In the genomic region with DNA sequence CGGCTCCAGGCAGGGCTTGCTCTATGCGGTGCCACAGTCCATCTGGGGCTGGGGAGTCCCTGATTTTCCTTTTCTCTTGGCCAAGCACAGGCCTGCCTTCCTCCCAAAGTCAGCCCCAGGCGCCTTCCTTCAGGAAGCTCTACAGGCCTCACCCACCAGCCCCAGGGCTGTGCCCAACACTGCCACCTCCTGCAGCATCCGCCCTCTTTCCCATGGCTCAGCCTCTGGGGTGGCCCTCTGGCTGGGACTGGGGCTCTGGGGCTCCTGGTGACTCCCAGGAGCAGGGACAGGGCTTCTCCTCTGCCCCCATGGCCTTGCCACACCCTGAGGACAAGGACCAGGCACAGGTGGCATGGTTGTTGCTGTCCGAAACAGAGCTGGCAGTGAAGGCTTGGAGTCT, we compare ENCODE assay signal across 13 cellular contexts. TPM values are rescaled to one million over a fixed set of nuclear protein-coding genes. Genes with fewer than 3 reads are reported as not detected.
DNase-seq lines count a peak whose midpoint lies in the region; ATAC-seq, FAIRE-seq and TF ChIP-seq lines count a peak whose summit lies in the region.
"Had no signal": no experiment of that assay in that cellular context is flagged by ENCODE, and none has a peak within 500 bp of the region (broad histone marks: within the 10 kb centered on the region; RNA-seq: fewer than 3 reads in every experiment).

No MANE protein-coding gene starts in this region.

- H3K36me3 ChIP-seq in HepG2 (replicated peaks in 1 of 2; ENCODE audit: control insufficient read depth in 1 of 2, insufficient read depth in 2 of 2, low read length in 2 of 2) (no peaks in the 10 kb centered on the region), right lobe of liver (no peaks in the 10 kb centered on the region), neural progenitor cell (no peaks in the 10 kb centered on the region), vagina (no peaks in the 10 kb centered on the region), ovary (no peaks in the 10 kb centered on the region)

- H3K79me2 ChIP-seq in HepG2 (ENCODE audit: insufficient read depth, low read length) = no peaks in the 10 kb centered on the region
- H3K79me2 ChIP-seq in neural progenitor cell (ENCODE audit: low read depth) = no peaks in the 10 kb centered on the region

- DNase-seq in HepG2 (ENCODE audit: low spot score) (no peak), right lobe of liver (no peak), neural progenitor cell (ENCODE audit: low spot score) (no peak), vagina (ENCODE audit: extremely low spot score in 2 of 2) (no peak), ovary (no peak), NCI-H345 treated with DMSO at 0.1 percent for 48 hours (lab: John Stamatoyannopoulos, UW; ENCODE audit: unreplicated experiment) (no peak)
- DNase-seq in effector CD8-positive, alpha-beta T cell (lab: John Stamatoyannopoulos, UW) = no peak
- DNase-seq: left cardiac atrium; stimulated activated CD4-positive, alpha-beta T cell treated with anti-CD3 and anti-CD28 coated beads, Interleukin-1b, Interleukin-23, amount 100 ng/mL, for 48 hours had no signal

- peak overlapping the region; percentile 58 for H3K4me3 Mint-ChIP-seq in neural progenitor cell

- H3K4me1 ChIP-seq in HepG2 (ENCODE audit: insufficient read depth, low read length) (peaks cover 32% of the 10 kb centered on the region), right lobe of liver (no peaks in the 10 kb centered on the region), neural progenitor cell (no peaks in the 10 kb centered on the region), vagina (peaks cover 21% of the 10 kb centered on the region), ovary (ENCODE audit: insufficient read depth) (no peaks in the 10 kb centered on the region)

- H3K9ac ChIP-seq in HepG2 (ENCODE audit: insufficient read depth, low read depth, low read length) (no peak overlapping the region), neural progenitor cell (no peak overlapping the region)

- no TSS peak for BruUV-seq in HepG2 (replicated peaks; lab: Mats Ljungman, UMichigan)

- H3K27ac ChIP-seq in HepG2 (ENCODE audit: extremely low read length, insufficient read depth, low read length) = no peak overlapping the region
- no peak overlapping the region for H3K27ac ChIP-seq in right lobe of liver
- no peak overlapping the region for H3K27ac ChIP-seq in neural progenitor cell
- peak overlapping the region; percentile 75 for H3K27ac ChIP-seq in vagina
- no peak overlapping the region for H3K27ac ChIP-seq in ovary
- H3K27ac ChIP-seq: HL-60 had no signal

- H4K20me1 ChIP-seq in HepG2 (ENCODE audit: insufficient read depth, low read length) (no peaks in the 10 kb centered on the region), neural progenitor cell (ENCODE audit: low read depth) (no peaks in the 10 kb centered on the region)

- TF ChIP-seq EP300 in HepG2 (IDR thresholded peaks at IDR 0.05; ENCODE audit: low read depth in 2 of 2, low read length in 2 of 2) = no peak
- TF ChIP-seq EP300 in HepG2 (CRISPR knock-in tag; IDR thresholded peaks at IDR 0.05; ENCODE audit: borderline replicate concordance) = no peak
- no peak for TF ChIP-seq EP300 in ovary (IDR thresholded peaks at IDR 0.05)

- no peak for FAIRE-seq in HepG2 (lab: Jason Lieb, UNC)
- FAIRE-seq: endometrium, H54 had no signal

- no peaks in the 10 kb centered on the region for H3K36me3 Mint-ChIP-seq in neural progenitor cell

- no peaks in the 10 kb centered on the region for H3K9me3 ChIP-seq in HepG2 (ENCODE audit: low read length)
- no peaks in the 10 kb centered on the region for H3K9me3 ChIP-seq in right lobe of liver
- H3K9me3 ChIP-seq in neural progenitor cell (ENCODE audit: low read depth) = no peaks in the 10 kb centered on the region
- no peaks in the 10 kb centered on the region for H3K9me3 ChIP-seq in vagina
- no peaks in the 10 kb centered on the region for H3K9me3 ChIP-seq in ovary

- H2AFZ ChIP-seq in HepG2 (ENCODE audit: low read length) (no peak overlapping the region), neural progenitor cell (replicated peaks) (no peak overlapping the region)

- CTCF ChIA-PET in HepG2 (lab: Yijun Ruan, JAX; ENCODE audit: low intra/inter-chr PET ratio, low total read pairs) = no interaction called here

- peaks cover 8 to 44% of the 10 kb centered on the region in 2 experiments; a peak in 3 of 5 replicates for H3K27me3 ChIP-seq in HepG2 (ENCODE audit: control insufficient read depth in 1 of 2, insufficient read depth in 2 of 2, low read length in 2 of 2)
- no peaks in the 10 kb centered on the region for H3K27me3 ChIP-seq in right lobe of liver
- H3K27me3 ChIP-seq in neural progenitor cell = peaks cover 44% of the 10 kb centered on the region
- no peaks in the 10 kb centered on the region for H3K27me3 ChIP-seq in vagina
- H3K27me3 ChIP-seq in ovary = no peaks in the 10 kb centered on the region

- WGBS in HepG2 (ENCODE audit: low lambda C conversion rate) = 68% methylated on average over 5 of the region's 5 CpGs
- 76% methylated on average over 4 of the region's 5 CpGs for WGBS in right lobe of liver (ENCODE audit: insufficient coverage, low coverage, low lambda C conversion rate, missing lambda C conversion rate)
- WGBS in ovary, 3 donors = 80 to 89% (median 82%) methylated on average over 5 of the region's 5 CpGs

- TF ChIP-seq RAD21 in HepG2 (CRISPR knock-in tag; IDR thresholded peaks at IDR 0.05) = no peak

- in situ Hi-C loops in HepG2 (cut with HindIII; ENCODE audit: extremely low pct_ligation_motif_present, low pct_unique_long_range_greater_than_20kb) = no loop called here

- TF ChIP-seq CTCF in HepG2 (CRISPR knock-in tag; IDR thresholded peaks at IDR 0.05) (no peak), right lobe of liver (IDR thresholded peaks at IDR 0.05) (no peak), neural progenitor cell (IDR thresholded peaks at IDR 0.05) (no peak), vagina (IDR thresholded peaks at IDR 0.05) (no peak), ovary (IDR thresholded peaks at IDR 0.05) (no peak)

- H3F3A ChIP-seq in neural progenitor cell (ENCODE audit: low read depth) = peaks cover 10% of the 10 kb centered on the region

- H3K4me3 ChIP-seq in HepG2 (replicated peaks in 1 of 3; ENCODE audit: insufficient read depth in 1 of 3, low read depth in 2 of 3, low read length in 3 of 3) (no peak overlapping the region), right lobe of liver (no peak overlapping the region), neural progenitor cell (no peak overlapping the region), vagina (peak overlapping the region; percentile 50 to 63), ovary (no peak overlapping the region)

- POLR2A ChIA-PET in HepG2 (lab: Yijun Ruan, JAX) = interaction anchor here (0.9 to 1.9 kb wide), 3 partner anchors 7 to 58 kb away, joined by 3 to 7 read pairs (median 6); no protein-coding TSS in a partner anchor

- no peak overlapping the region for H3K27ac Mint-ChIP-seq in neural progenitor cell

- H3K4me2 ChIP-seq in HepG2 (ENCODE audit: low read depth, low read length) (peak overlapping the region; percentile 98; the same call in 1 of the 2 replicates), neural progenitor cell (no peak overlapping the region)

- no peak for TF ChIP-seq POLR2A in HepG2 (IDR thresholded peaks at IDR 0.05; ENCODE audit: insufficient read depth in 1 of 2, low read depth in 2 of 2, low read length in 2 of 2)
- TF ChIP-seq POLR2A in right lobe of liver (IDR thresholded peaks at IDR 0.05) = no peak
- TF ChIP-seq POLR2A in vagina (IDR thresholded peaks at IDR 0.05) = no peak
- TF ChIP-seq POLR2A in ovary (IDR thresholded peaks at IDR 0.05) = no peak

- no peaks in the 10 kb centered on the region for H3K9me3 Mint-ChIP-seq in neural progenitor cell

- intact Hi-C loops in HepG2 (cut with micrococcal nuclease; ENCODE audit: unreplicated experiment) (no loop called here), right lobe of liver (cut with DNase I) (no loop called here), vagina (cut with DNase I) (no loop called here), ovary (cut with DNase I) (no loop called here)

- H3K4me1 Mint-ChIP-seq in neural progenitor cell = peaks cover 2% of the 10 kb centered on the region

- peaks cover 35% of the 10 kb centered on the region for H3K27me3 Mint-ChIP-seq in neural progenitor cell (ENCODE audit: insufficient read depth, low read depth)

- ATAC-seq in HepG2 (no peak), right lobe of liver (no peak), esophagus mucosa (peak; percentile 16)

RNA-seq across cellular contexts. Expression of a gene that starts 0.8 kb away (rescaled TPM):
- total RNA-seq in HepG2 (2016; rRNA removed; fragmentation: Illumina TruSeq; extraction: Trizol) (4.0 and 6.9 TPM in 2 replicates), right lobe of liver (1 to 10 TPM in 5 of 6 experiments, under 1 TPM in 1; 0.92 to 4.1 (median 2.0) TPM), esophagus mucosa (134 TPM), neural progenitor cell (ENCODE audit: low replicate concordance) (1.1 TPM in 1 of 2 replicates, not detected in the other), vagina (169 TPM), ovary (10 to 100 TPM in 5 of 7 donors, 1 to 10 TPM in 2; 6.3 to 55.6 (median 22.5) TPM)
- total RNA-seq in HepG2 (2016; cell fraction: cytosol; rRNA removed; fragmentation: Illumina TruSeq; extraction: Trizol; ENCODE audit: low read depth) = 9.2 and 10.4 TPM in 2 replicates
- 3.9 and 6.3 TPM in 2 replicates for total RNA-seq in HepG2 (2016; cell fraction: insoluble cytoplasmic fraction; rRNA removed; fragmentation: Illumina TruSeq; extraction: Trizol)
- 10.1 and 14.6 TPM in 2 replicates for total RNA-seq in HepG2 (2016; cell fraction: membrane; rRNA removed; fragmentation: Illumina TruSeq; extraction: Trizol)
- 3.7 and 3.9 TPM in 2 replicates for total RNA-seq in HepG2 (2016; cell fraction: nucleus; rRNA removed; fragmentation: Illumina TruSeq; extraction: Trizol)
- polyA plus RNA-seq in HepG2 (2011; rRNA removed) (14.5 and 14.7 TPM in 2 replicates), ovary (1 to 10 TPM; 3.3 to 6.0 TPM)
- 5.1 and 8.2 TPM in 2 replicates for polyA plus RNA-seq in HepG2 (2011; cell fraction: cytosol; rRNA removed)
- polyA plus RNA-seq in HepG2 (2011; cell fraction: nucleus; rRNA removed) = 28.7 and 39.5 TPM in 2 replicates
- 13.2 and 14.2 TPM in 2 replicates for polyA plus RNA-seq in HepG2 (2012)
- polyA plus RNA-seq in HepG2 (2016; cell fraction: cytosol; fragmentation: Illumina TruSeq; extraction: Trizol; ENCODE audit: low read depth) = 36.1 and 40.9 TPM in 2 replicates
- polyA plus RNA-seq in HepG2 (2016; cell fraction: insoluble cytoplasmic fraction; fragmentation: Illumina TruSeq; extraction: Trizol; ENCODE audit: low read depth) = 10.5 and 16.8 TPM in 2 replicates
- polyA plus RNA-seq in HepG2 (2016; cell fraction: membrane; fragmentation: Illumina TruSeq; extraction: Trizol; ENCODE audit: low read depth) = 41.4 and 43.0 TPM in 2 replicates
- 20.5 and 28.1 TPM in 2 replicates for polyA plus RNA-seq in HepG2 (2016; cell fraction: nucleus; fragmentation: Illumina TruSeq; extraction: Trizol; ENCODE audit: insufficient read depth, low read depth)
- 25.3 and 28.4 TPM in 2 replicates for polyA minus RNA-seq in HepG2 (2011; rRNA and poly(A)+ RNA removed; ENCODE audit: low replicate concordance)
- polyA minus RNA-seq in HepG2 (2011; cell fraction: cytosol; rRNA and poly(A)+ RNA removed) = 8.4 and 12.7 TPM in 2 replicates
- 3.2 and 6.3 TPM in 2 replicates for polyA minus RNA-seq in HepG2 (2011; cell fraction: nucleus; rRNA and poly(A)+ RNA removed)

RNA-seq across cellular contexts. Expression of a gene that starts 42.9 kb away (rescaled TPM):
- total RNA-seq in HepG2 (2016; rRNA removed; fragmentation: Illumina TruSeq; extraction: Trizol) (93.6 and 95.6 TPM in 2 replicates), right lobe of liver (10 to 100 TPM; 38.6 to 87.4 (median 76.9) TPM), esophagus mucosa (29.1 TPM), neural progenitor cell (ENCODE audit: low replicate concordance) (6.5 and 27.3 TPM in 2 replicates), vagina (18.4 TPM), ovary (10 to 100 TPM; 17.5 to 35.1 (median 27.6) TPM)
- 31.6 and 39.5 TPM in 2 replicates for total RNA-seq in HepG2 (2016; cell fraction: cytosol; rRNA removed; fragmentation: Illumina TruSeq; extraction: Trizol; ENCODE audit: low read depth)
- total RNA-seq in HepG2 (2016; cell fraction: insoluble cytoplasmic fraction; rRNA removed; fragmentation: Illumina TruSeq; extraction: Trizol) = 94.0 and 98.0 TPM in 2 replicates
- 35.0 and 44.2 TPM in 2 replicates for total RNA-seq in HepG2 (2016; cell fraction: membrane; rRNA removed; fragmentation: Illumina TruSeq; extraction: Trizol)
- 44.3 and 48.9 TPM in 2 replicates for total RNA-seq in HepG2 (2016; cell fraction: nucleus; rRNA removed; fragmentation: Illumina TruSeq; extraction: Trizol)
- polyA plus RNA-seq in HepG2 (2011; rRNA removed) (59.9 and 93.0 TPM in 2 replicates), ovary (10 to 100 TPM in 1 of 2 donors, under 1 TPM in 1; 0.33 to 22.6 TPM)
- polyA plus RNA-seq in HepG2 (2011; cell fraction: cytosol; rRNA removed) = 65.7 and 112 TPM in 2 replicates
- 162 and 164 TPM in 2 replicates for polyA plus RNA-seq in HepG2 (2011; cell fraction: nucleus; rRNA removed)
- 57.4 and 59.7 TPM in 2 replicates for polyA plus RNA-seq in HepG2 (2012)
- polyA plus RNA-seq in HepG2 (2016; cell fraction: cytosol; fragmentation: Illumina TruSeq; extraction: Trizol; ENCODE audit: low read depth) = 29.0 and 30.8 TPM in 2 replicates
- 86.3 and 86.5 TPM in 2 replicates for polyA plus RNA-seq in HepG2 (2016; cell fraction: insoluble cytoplasmic fraction; fragmentation: Illumina TruSeq; extraction: Trizol; ENCODE audit: low read depth)
- 25.3 and 27.1 TPM in 2 replicates for polyA plus RNA-seq in HepG2 (2016; cell fraction: membrane; fragmentation: Illumina TruSeq; extraction: Trizol; ENCODE audit: low read depth)
- 72.3 and 78.9 TPM in 2 replicates for polyA plus RNA-seq in HepG2 (2016; cell fraction: nucleus; fragmentation: Illumina TruSeq; extraction: Trizol; ENCODE audit: insufficient read depth, low read depth)
- 28.9 and 121 TPM in 2 replicates for polyA minus RNA-seq in HepG2 (2011; rRNA and poly(A)+ RNA removed; ENCODE audit: low replicate concordance)
- 45.9 and 49.6 TPM in 2 replicates for polyA minus RNA-seq in HepG2 (2011; cell fraction: cytosol; rRNA and poly(A)+ RNA removed)
- 26.3 and 28.6 TPM in 2 replicates for polyA minus RNA-seq in HepG2 (2011; cell fraction: nucleus; rRNA and poly(A)+ RNA removed)

RNA-seq across cellular contexts. Expression of a gene that starts 54.9 kb away (rescaled TPM):
- 99.4 and 109 TPM in 2 replicates for total RNA-seq in HepG2 (2016; rRNA removed; fragmentation: Illumina TruSeq; extraction: Trizol)
- total RNA-seq in HepG2 (2016; cell fraction: cytosol; rRNA removed; fragmentation: Illumina TruSeq; extraction: Trizol; ENCODE audit: low read depth) = 35.7 and 41.2 TPM in 2 replicates
- 105 and 112 TPM in 2 replicates for total RNA-seq in HepG2 (2016; cell fraction: insoluble cytoplasmic fraction; rRNA removed; fragmentation: Illumina TruSeq; extraction: Trizol)
- 35.1 and 45.2 TPM in 2 replicates for total RNA-seq in HepG2 (2016; cell fraction: membrane; rRNA removed; fragmentation: Illumina TruSeq; extraction: Trizol)
- 76.4 and 82.2 TPM in 2 replicates for total RNA-seq in HepG2 (2016; cell fraction: nucleus; rRNA removed; fragmentation: Illumina TruSeq; extraction: Trizol)
- 67.7 and 80.1 TPM in 2 replicates for polyA plus RNA-seq in HepG2 (2011; rRNA removed)
- 59.4 and 67.4 TPM in 2 replicates for polyA plus RNA-seq in HepG2 (2011; cell fraction: cytosol; rRNA removed)
- polyA plus RNA-seq in HepG2 (2011; cell fraction: nucleus; rRNA removed) = 191 and 218 TPM in 2 replicates
- 57.3 and 65.0 TPM in 2 replicates for polyA plus RNA-seq in HepG2 (2012)
- 20.2 and 20.5 TPM in 2 replicates for polyA plus RNA-seq in HepG2 (2016; cell fraction: cytosol; fragmentation: Illumina TruSeq; extraction: Trizol; ENCODE audit: low read depth)
- polyA plus RNA-seq in HepG2 (2016; cell fraction: insoluble cytoplasmic fraction; fragmentation: Illumina TruSeq; extraction: Trizol; ENCODE audit: low read depth) = 110 and 119 TPM in 2 replicates
- 27.8 and 32.7 TPM in 2 replicates for polyA plus RNA-seq in HepG2 (2016; cell fraction: membrane; fragmentation: Illumina TruSeq; extraction: Trizol; ENCODE audit: low read depth)
- polyA plus RNA-seq in HepG2 (2016; cell fraction: nucleus; fragmentation: Illumina TruSeq; extraction: Trizol; ENCODE audit: insufficient read depth, low read depth) = 131 and 143 TPM in 2 replicates
- 42.3 and 45.2 TPM in 2 replicates for polyA minus RNA-seq in HepG2 (2011; rRNA and poly(A)+ RNA removed; ENCODE audit: low replicate concordance)
- polyA minus RNA-seq in HepG2 (2011; cell fraction: cytosol; rRNA and poly(A)+ RNA removed) = 17.6 and 28.8 TPM in 2 replicates
- polyA minus RNA-seq in HepG2 (2011; cell fraction: nucleus; rRNA and poly(A)+ RNA removed) = 90.4 and 101 TPM in 2 replicates
- total RNA-seq in right lobe of liver = 10 to 100 TPM; 24.0 to 36.0 (median 27.0) TPM
- 46.3 TPM for total RNA-seq in esophagus mucosa
- 72.9 and 75.8 TPM in 2 replicates for total RNA-seq in neural progenitor cell (ENCODE audit: low replicate concordance)
- total RNA-seq in vagina = 79.1 TPM
- 10 to 100 TPM; 54.8 to 85.0 (median 74.7) TPM for total RNA-seq in ovary
- 10 to 100 TPM; 83.2 to 89.1 TPM for polyA plus RNA-seq in ovary

RNA-seq across cellular contexts. Expression of a gene that starts 55.1 kb away (rescaled TPM):
- 17.8 and 32.0 TPM in 2 replicates for total RNA-seq in HepG2 (2016; rRNA removed; fragmentation: Illumina TruSeq; extraction: Trizol)
- 38.8 and 39.2 TPM in 2 replicates for total RNA-seq in HepG2 (2016; cell fraction: cytosol; rRNA removed; fragmentation: Illumina TruSeq; extraction: Trizol; ENCODE audit: low read depth)
- 17.8 and 31.1 TPM in 2 replicates for total RNA-seq in HepG2 (2016; cell fraction: insoluble cytoplasmic fraction; rRNA removed; fragmentation: Illumina TruSeq; extraction: Trizol)
- 9.2 and 11.3 TPM in 2 replicates for total RNA-seq in HepG2 (2016; cell fraction: membrane; rRNA removed; fragmentation: Illumina TruSeq; extraction: Trizol)
- total RNA-seq in HepG2 (2016; cell fraction: nucleus; rRNA removed; fragmentation: Illumina TruSeq; extraction: Trizol) = 41.9 and 45.5 TPM in 2 replicates
- 27.7 and 33.4 TPM in 2 replicates for polyA plus RNA-seq in HepG2 (2011; rRNA removed)
- 8.7 and 11.9 TPM in 2 replicates for polyA plus RNA-seq in HepG2 (2011; cell fraction: cytosol; rRNA removed)
- polyA plus RNA-seq in HepG2 (2011; cell fraction: nucleus; rRNA removed) = 256 and 300 TPM in 2 replicates
- polyA plus RNA-seq in HepG2 (2012) = 38.2 and 41.9 TPM in 2 replicates
- 1.7 and 1.9 TPM in 2 replicates for polyA plus RNA-seq in HepG2 (2016; cell fraction: cytosol; fragmentation: Illumina TruSeq; extraction: Trizol; ENCODE audit: low read depth)
- polyA plus RNA-seq in HepG2 (2016; cell fraction: insoluble cytoplasmic fraction; fragmentation: Illumina TruSeq; extraction: Trizol; ENCODE audit: low read depth) = 12.2 and 17.3 TPM in 2 replicates
- polyA plus RNA-seq in HepG2 (2016; cell fraction: membrane; fragmentation: Illumina TruSeq; extraction: Trizol; ENCODE audit: low read depth) = 3.6 and 4.1 TPM in 2 replicates
- polyA plus RNA-seq in HepG2 (2016; cell fraction: nucleus; fragmentation: Illumina TruSeq; extraction: Trizol; ENCODE audit: insufficient read depth, low read depth) = 112 and 116 TPM in 2 replicates
- 51.0 and 71.9 TPM in 2 replicates for polyA minus RNA-seq in HepG2 (2011; rRNA and poly(A)+ RNA removed; ENCODE audit: low replicate concordance)
- polyA minus RNA-seq in HepG2 (2011; cell fraction: cytosol; rRNA and poly(A)+ RNA removed) = 15.1 and 15.3 TPM in 2 replicates
- polyA minus RNA-seq in HepG2 (2011; cell fraction: nucleus; rRNA and poly(A)+ RNA removed) = 69.1 and 72.6 TPM in 2 replicates
- 10 to 100 TPM; 13.5 to 24.8 (median 18.4) TPM for total RNA-seq in right lobe of liver
- 36.6 TPM for total RNA-seq in esophagus mucosa
- total RNA-seq in neural progenitor cell (ENCODE audit: low replicate concordance) = 22.7 and 27.3 TPM in 2 replicates
- total RNA-seq in vagina = 44.0 TPM
- 10 to 100 TPM; 13.8 to 32.8 (median 24.8) TPM for total RNA-seq in ovary
- 10 to 100 TPM; 15.7 to 19.4 TPM for polyA plus RNA-seq in ovary

Comparison
In these comparisons a context has a peak if more than half of its experiments do, and no peak if none do; other contexts are left out.
1. H3K4me3 ChIP-seq: peak in vagina (2 of 2); none in HepG2 (0 of 3), right lobe of liver (0 of 3), neural progenitor cell (single experiment) and ovary (single experiment).